ENCODE assay signal across 15 cellular contexts in the genomic region with DNA sequence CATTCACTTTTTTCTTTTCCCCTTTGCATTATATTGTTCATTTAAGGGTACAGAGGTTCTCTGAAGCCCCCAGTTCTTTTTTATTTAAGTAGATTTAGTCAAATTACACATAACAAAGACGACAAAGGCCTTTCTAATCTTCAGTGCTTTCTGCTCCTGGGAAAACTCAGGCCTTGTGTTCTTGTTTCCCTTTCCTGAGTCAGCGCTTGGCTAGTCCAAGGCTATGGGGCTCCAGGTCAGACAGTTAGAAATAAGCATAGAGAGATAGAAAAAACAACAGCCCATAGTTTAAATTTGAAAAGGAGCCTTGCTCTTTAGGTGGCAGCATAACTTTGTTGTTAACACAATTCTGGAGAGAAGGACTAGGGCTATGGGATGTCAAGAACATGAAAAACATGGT.
DNase-seq lines count a peak whose midpoint lies in the region; ATAC-seq and TF ChIP-seq lines count a peak whose summit lies in the region.
"Had no signal": no experiment of that assay in that cellular context is flagged by ENCODE, and none has a peak within 500 bp of the region (broad histone marks: within the 10 kb centered on the region; RNA-seq: fewer than 3 reads in every experiment).

No MANE protein-coding gene starts in this region.

- TF ChIP-seq CTCF in astrocyte of the spinal cord (IDR thresholded peaks at IDR 0.05; ENCODE audit: low read depth, low read length) (no peak), ovary (IDR thresholded peaks at IDR 0.05) (no peak)

- no peaks in the 10 kb centered on the region for H3K4me1 Mint-ChIP-seq in stimulated activated effector memory CD8-positive, alpha-beta T cell treated with anti-CD3 and anti-CD28 coated beads, Interleukin-12 subunit alpha, Interleukin-12 subunit beta, amount 100 ng/mL, for 72 hours

- DNase-seq in HT-29 (ENCODE audit: low spot score) (peak; percentile 33), astrocyte of the spinal cord (ENCODE audit: low read depth, low spot score) (peak; percentile 30), right cardiac atrium (peak in 2 of 3 donors; percentile 13 to 47), ovary (peak in 4 of 5 donors; percentile 14 to 34 (median 22))
- DNase-seq in stimulated activated effector memory CD8-positive, alpha-beta T cell treated with anti-CD3 and anti-CD28 coated beads, Interleukin-12 subunit alpha, Interleukin-12 subunit beta, amount 100 ng/mL, for 72 hours (ENCODE audit: low spot score in 2 of 2), result no peak
- DNase-seq: activated CD8-positive, alpha-beta memory T cell treated with anti-CD3 and anti-CD28 coated beads for 24 hours; colonic mucosa; gastrocnemius medialis; NCI-H1417 treated with DMSO at 0.1 percent for 48 hours; NCI-H524; SHP77 treated with DMSO at 0.1 percent for 48 hours had no signal

- TF ChIP-seq EP300 in ovary (IDR thresholded peaks at IDR 0.05), result no peak

- WGBS in right cardiac atrium, result 49% methylated on average over 2 of the region's 2 CpGs
- 13 to 15% (median 14%) methylated on average over 2 of the region's 2 CpGs for WGBS in ovary, 3 donors

- H3K27ac Mint-ChIP-seq in stimulated activated effector memory CD8-positive, alpha-beta T cell treated with anti-CD3 and anti-CD28 coated beads, Interleukin-12 subunit alpha, Interleukin-12 subunit beta, amount 100 ng/mL, for 72 hours, result no peak overlapping the region

- H3K4me3 Mint-ChIP-seq in stimulated activated effector memory CD8-positive, alpha-beta T cell treated with anti-CD3 and anti-CD28 coated beads, Interleukin-12 subunit alpha, Interleukin-12 subunit beta, amount 100 ng/mL, for 72 hours, result no peak overlapping the region

- H3K4me1 ChIP-seq in right cardiac atrium (ENCODE audit: control insufficient read depth, insufficient read depth, low read length) (no peaks in the 10 kb centered on the region), ovary (ENCODE audit: insufficient read depth) (no peaks in the 10 kb centered on the region)
- H3K4me1 ChIP-seq: BLaER1, colonic mucosa, gastrocnemius medialis had no signal

- H3K36me3 ChIP-seq in ovary, result no peaks in the 10 kb centered on the region
- H3K36me3 ChIP-seq: BLaER1, colonic mucosa, gastrocnemius medialis had no signal

- intact Hi-C loops in right cardiac atrium (cut with DNase I), result no loop called here
- intact Hi-C loops in ovary (cut with DNase I), result no loop called here

- H3K27ac ChIP-seq in right cardiac atrium (ENCODE audit: low read length) (no peak overlapping the region), ovary (no peak overlapping the region)
- H3K27ac ChIP-seq: BLaER1, colonic mucosa, gastrocnemius medialis had no signal

- ATAC-seq in right cardiac atrium, result peak; percentile 55 to 76
- ATAC-seq in HG02970 (IDR thresholded peaks at IDR 0.05; ENCODE audit: low FRiP score, unreplicated experiment), result no peak
- no peak for ATAC-seq in GM21723 (IDR thresholded peaks at IDR 0.05; ENCODE audit: unreplicated experiment)
- no peak for ATAC-seq in GM18907 (IDR thresholded peaks at IDR 0.05; ENCODE audit: unreplicated experiment)
- ATAC-seq in stimulated activated effector memory CD8-positive, alpha-beta T cell treated with anti-CD3 and anti-CD28 coated beads, Interleukin-12 subunit alpha, Interleukin-12 subunit beta, amount 100 ng/mL, for 72 hours, result no peak
- ATAC-seq: gastrocnemius medialis had no signal

- H3K4me3 ChIP-seq in astrocyte of the spinal cord (ENCODE audit: low read depth, low read length) (no peak overlapping the region), right cardiac atrium (ENCODE audit: low read length) (no peak overlapping the region), ovary (no peak overlapping the region)
- H3K4me3 ChIP-seq: BLaER1, colonic mucosa, gastrocnemius medialis had no signal

- H3K9me3 Mint-ChIP-seq in stimulated activated effector memory CD8-positive, alpha-beta T cell treated with anti-CD3 and anti-CD28 coated beads, Interleukin-12 subunit alpha, Interleukin-12 subunit beta, amount 100 ng/mL, for 72 hours, result no peaks in the 10 kb centered on the region

- in situ Hi-C loops in astrocyte of the spinal cord (cut with HindIII; ENCODE audit: low sequenced_read_pairs), result no loop called here

- H3K9me3 ChIP-seq in right cardiac atrium (ENCODE audit: control insufficient read depth, low read length) (no peaks in the 10 kb centered on the region), ovary (no peaks in the 10 kb centered on the region)
- H3K9me3 ChIP-seq: BLaER1, colonic mucosa, gastrocnemius medialis had no signal

- no peak for TF ChIP-seq POLR2A in ovary (IDR thresholded peaks at IDR 0.05)

- H3K36me3 Mint-ChIP-seq in stimulated activated effector memory CD8-positive, alpha-beta T cell treated with anti-CD3 and anti-CD28 coated beads, Interleukin-12 subunit alpha, Interleukin-12 subunit beta, amount 100 ng/mL, for 72 hours, result no peaks in the 10 kb centered on the region

- H3K27me3 ChIP-seq in right cardiac atrium (ENCODE audit: control insufficient read depth, insufficient read depth) (no peaks in the 10 kb centered on the region), ovary (no peaks in the 10 kb centered on the region)
- H3K27me3 ChIP-seq: colonic mucosa, gastrocnemius medialis had no signal

Comparison
In these comparisons a context has a peak if more than half of its experiments do, and no peak if none do; other contexts are left out.
1. DNase-seq: peak in HT-29 (single experiment), astrocyte of the spinal cord (single experiment), right cardiac atrium (2 of 3) and ovary (4 of 5); none in stimulated activated effector memory CD8-positive, alpha-beta T cell treated with anti-CD3 and anti-CD28 coated beads, Interleukin-12 subunit alpha, Interleukin-12 subunit beta, amount 100 ng/mL, for 72 hours (0 of 2).
2. ATAC-seq: peak in right cardiac atrium (2 of 2); none in HG02970 (single experiment), GM21723 (single experiment), GM18907 (single experiment) and stimulated activated effector memory CD8-positive, alpha-beta T cell treated with anti-CD3 and anti-CD28 coated beads, Interleukin-12 subunit alpha, Interleukin-12 subunit beta, amount 100 ng/mL, for 72 hours (single experiment).